ENCODE assay signal across 1 cellular context in genomic region chr17:39668141-39668924, GRCh38.
TF ChIP-seq lines count a peak whose summit lies in the region.

Gene PNMT (plus strand): TSS chr17:39668453. CDS start chr17:39668476, 23 bp downstream.

TF ChIP-seq in HepG2, 621 proteins besides CTCF, POLR2A, EP300 and RAD21 (continued from another document and continues in another):
- TF ChIP-seq ZNF629 (CRISPR knock-in tag; conservative IDR thresholded peaks at IDR 0.05) (no peak), TFE3 (CRISPR knock-in tag; IDR thresholded peaks at IDR 0.05) (peak; percentile 56; the same call in 1 of the 2 replicates), ZNF20 (CRISPR knock-in tag; IDR thresholded peaks at IDR 0.05) (no peak), ZFP91 (CRISPR knock-in tag; IDR thresholded peaks at IDR 0.05; ENCODE audit: borderline replicate concordance) (peak; percentile 89), ZNF891 (CRISPR knock-in tag; IDR thresholded peaks at IDR 0.05) (peak; percentile 88), ZNF512B (CRISPR knock-in tag; IDR thresholded peaks at IDR 0.05; ENCODE audit: borderline replicate concordance) (peak; percentile 99), ESRRA (CRISPR knock-in tag; IDR thresholded peaks at IDR 0.05; ENCODE audit: low read depth) (0 out of 2 replicates have a peak, but pooled peaks have one; percentile 60), ZNF260 (CRISPR knock-in tag; IDR thresholded peaks at IDR 0.05; ENCODE audit: borderline replicate concordance, low read depth) (no peak), CBX5 (CRISPR knock-in tag; IDR thresholded peaks at IDR 0.05; ENCODE audit: borderline replicate concordance) (peak; percentile 82; the same call in 1 of the 2 replicates), ZNF564 (CRISPR knock-in tag; IDR thresholded peaks at IDR 0.05) (peak; percentile 87; the same call in 1 of the 2 replicates), HOXA7 (CRISPR knock-in tag; IDR thresholded peaks at IDR 0.05) (no peak), SMAD1 (CRISPR knock-in tag; IDR thresholded peaks at IDR 0.05; ENCODE audit: borderline replicate concordance, low read depth) (no peak), GATAD2A (CRISPR knock-in tag; IDR thresholded peaks at IDR 0.05) (peak; percentile 74; the same call in 1 of the 2 replicates), SALL1 (CRISPR knock-in tag; IDR thresholded peaks at IDR 0.05) (peak; percentile 85), ZNF784 (CRISPR knock-in tag; IDR thresholded peaks at IDR 0.05; ENCODE audit: borderline replicate concordance) (peak; percentile 77; the same call in 1 of the 2 replicates), NFIB (CRISPR knock-in tag; IDR thresholded peaks at IDR 0.05; ENCODE audit: borderline replicate concordance) (no peak), GPBP1L1 (CRISPR knock-in tag; IDR thresholded peaks at IDR 0.05) (no peak), AGO1 (IDR thresholded peaks at IDR 0.05; ENCODE audit: low read depth, low read length, poor library complexity, severe bottlenecking) (no peak), RBM22 (optimal IDR thresholded peaks at IDR 0.05; ENCODE audit: low read length) (no peak), REPIN1 (CRISPR knock-in tag; IDR thresholded peaks at IDR 0.05; ENCODE audit: borderline replicate concordance, low read depth) (peak; percentile 43; the same call in 1 of the 2 replicates), ZNF552 (CRISPR knock-in tag; IDR thresholded peaks at IDR 0.05; ENCODE audit: borderline replicate concordance) (peak; percentile 53; the same call in 1 of the 2 replicates), SUZ12 (IDR thresholded peaks at IDR 0.05; ENCODE audit: low read depth, low read length) (no peak), PRPF4 (IDR thresholded peaks at IDR 0.05; ENCODE audit: low read depth, low read length, poor library complexity, severe bottlenecking) (no peak), ZNF543 (CRISPR knock-in tag; IDR thresholded peaks at IDR 0.05) (0 out of 2 replicates have a peak, but pooled peaks have one; percentile 64), KLF12 (CRISPR knock-in tag; IDR thresholded peaks at IDR 0.05; ENCODE audit: borderline replicate concordance) (no peak; the same call in 1 of the 2 replicates), ZFP36L1 (CRISPR knock-in tag; IDR thresholded peaks at IDR 0.05) (no peak; the same call in 1 of the 2 replicates), MTA1 (CRISPR knock-in tag; IDR thresholded peaks at IDR 0.05; ENCODE audit: borderline replicate concordance) (peak; percentile 93), HDAC2 (CRISPR knock-in tag; IDR thresholded peaks at IDR 0.05) (peak; percentile 82), FOXA1 (IDR thresholded peaks at IDR 0.05) (no peak), FOXA1 (CRISPR knock-in tag; IDR thresholded peaks at IDR 0.05) (0 out of 2 replicates have a peak, but pooled peaks have one; percentile 18), ZNF563 (CRISPR knock-in tag; IDR thresholded peaks at IDR 0.05) (peak; percentile 81; the same call in 1 of the 2 replicates), SATB2 (CRISPR knock-in tag; IDR thresholded peaks at IDR 0.05) (no peak), U2AF1 (optimal IDR thresholded peaks at IDR 0.05; ENCODE audit: low read depth, low read length) (no peak), ZHX1 (CRISPR knock-in tag; IDR thresholded peaks at IDR 0.05; ENCODE audit: low read depth) (no peak), SP4 (CRISPR knock-in tag; IDR thresholded peaks at IDR 0.05) (no peak), MXD3 (CRISPR knock-in tag; IDR thresholded peaks at IDR 0.05) (peak; percentile 94), NR2F1 (CRISPR knock-in tag; IDR thresholded peaks at IDR 0.05) (no peak), ATF2 (CRISPR knock-in tag; IDR thresholded peaks at IDR 0.05) (0 out of 2 replicates have a peak, but pooled peaks have one; percentile 37), MIER2 (CRISPR knock-in tag; IDR thresholded peaks at IDR 0.05) (0 out of 2 replicates have a peak, but pooled peaks have one; percentile 44), HNRNPH1 (optimal IDR thresholded peaks at IDR 0.05; ENCODE audit: low read depth, low read length) (no peak), ZNF251 (CRISPR knock-in tag; IDR thresholded peaks at IDR 0.05) (no peak), SNAPC2 (CRISPR knock-in tag; IDR thresholded peaks at IDR 0.05) (no peak), GABPB1 (CRISPR knock-in tag; IDR thresholded peaks at IDR 0.05) (peak; percentile 72; the same call in 1 of the 2 replicates), NONO (IDR thresholded peaks at IDR 0.05) (no peak), NONO (CRISPR knock-in tag; conservative IDR thresholded peaks at IDR 0.05) (peak; percentile 90), CREM (IDR thresholded peaks at IDR 0.05) (no peak), CREM (CRISPR knock-in tag; IDR thresholded peaks at IDR 0.05) (no peak), ARNT (IDR thresholded peaks at IDR 0.05) (no peak), KAT2B (IDR thresholded peaks at IDR 0.05; ENCODE audit: borderline replicate concordance, low read depth, low read length) (no peak), TEF (CRISPR knock-in tag; IDR thresholded peaks at IDR 0.05) (no peak), PBX3 (CRISPR knock-in tag; IDR thresholded peaks at IDR 0.05; ENCODE audit: borderline replicate concordance) (no peak), SKI (IDR thresholded peaks at IDR 0.05; ENCODE audit: partially characterized antibody) (no peak), CHD2 (IDR thresholded peaks at IDR 0.05; ENCODE audit: low read depth, low read length) (no peak)
